Comparison of ENCODE assay signal across 11 cellular contexts in genomic region chr15:62241135-62241770, GRCh38.
DNase-seq lines count a peak whose midpoint lies in the region; TF ChIP-seq lines count a peak whose summit lies in the region.
"Had no signal": no experiment of that assay in that cellular context is flagged by ENCODE, and none has a peak within 500 bp of the region (broad histone marks: within the 10 kb centered on the region; RNA-seq: fewer than 3 reads in every experiment).

No MANE protein-coding gene starts in this region.

- H3K36me3 ChIP-seq in Loucy (ENCODE audit: insufficient read depth, low read length) (no peaks in the 10 kb centered on the region), neuronal stem cell (replicated peaks in 1 of 2; ENCODE audit: control insufficient read depth in 2 of 2, insufficient read depth in 2 of 2, low read length in 2 of 2) (no peaks in the 10 kb centered on the region), suprapubic skin (no peaks in the 10 kb centered on the region)

- no peak overlapping the region for H3K4me3 ChIP-seq in Loucy (ENCODE audit: low read length, poor library complexity, severe bottlenecking)
- no peak overlapping the region for H3K4me3 ChIP-seq in cardiac fibroblast (replicated peaks in 1 of 2; ENCODE audit: low read depth in 2 of 2, low read length in 2 of 2)
- H3K4me3 ChIP-seq in neuronal stem cell (ENCODE audit: low read length in 2 of 2), result no peak overlapping the region
- no peak overlapping the region for H3K4me3 ChIP-seq in suprapubic skin

- H3K23ac ChIP-seq in neuronal stem cell (ENCODE audit: low read depth, low read length, poor library complexity), result no peak overlapping the region

- no peaks in the 10 kb centered on the region for H3K79me2 ChIP-seq in Loucy (ENCODE audit: insufficient read depth, low read length)

- no peaks in the 10 kb centered on the region for H3F3A ChIP-seq in Loucy (ENCODE audit: low read depth)

- H4K91ac ChIP-seq in neuronal stem cell (ENCODE audit: low read depth, low read length, poor library complexity), result no peak overlapping the region

- no peak overlapping the region for H2BK5ac ChIP-seq in neuronal stem cell (ENCODE audit: low read length)

- H3K9me2 ChIP-seq in Loucy (replicated peaks; ENCODE audit: low read depth, low read length), result no peaks in the 10 kb centered on the region

- WGBS in neuronal stem cell (ENCODE audit: extremely low coverage in 2 of 2, insufficient read length in 2 of 2, insufficient replicate concordance in 1 of 2), 2 donors, result no CpG with 5 or more reads among the region's 5 CpGs
- 100% methylated on average over 2 of the region's 5 CpGs for WGBS in suprapubic skin

- H4K20me1 ChIP-seq in Loucy (ENCODE audit: insufficient read depth, low read length, poor library complexity, severe bottlenecking), result no peaks in the 10 kb centered on the region

- TF ChIP-seq CTCF in Loucy (conservative IDR thresholded peaks at IDR 0.05; ENCODE audit: low read length) (peak; percentile 57), cardiac fibroblast (IDR thresholded peaks at IDR 0.05; ENCODE audit: low read depth, low read length) (peak; percentile 46), suprapubic skin (IDR thresholded peaks at IDR 0.05) (no peak)

- no peak overlapping the region for H2BK120ac ChIP-seq in neuronal stem cell (ENCODE audit: low read depth, low read length)

- no peak overlapping the region for H3K27ac ChIP-seq in neuronal stem cell (replicated peaks; ENCODE audit: low read length)
- H3K27ac ChIP-seq in suprapubic skin, result no peak overlapping the region

- H3K9me3 ChIP-seq in Loucy (ENCODE audit: insufficient read depth, low read depth, low read length) (no peaks in the 10 kb centered on the region; the same call in 1 of the 2 replicates), neuronal stem cell (replicated peaks in 1 of 2; ENCODE audit: control insufficient read depth in 2 of 2, insufficient read depth in 1 of 2, low read depth in 1 of 2, low read length in 2 of 2) (no peaks in the 10 kb centered on the region), suprapubic skin (no peaks in the 10 kb centered on the region)

- TF ChIP-seq POLR2A in suprapubic skin (IDR thresholded peaks at IDR 0.05), result no peak

- H3K4me2 ChIP-seq in Loucy (ENCODE audit: low read depth, low read length, poor library complexity, severe bottlenecking), result no peak overlapping the region
- H3K4me2 ChIP-seq in neuronal stem cell (ENCODE audit: insufficient read depth, low read length, poor library complexity, severe bottlenecking), result no peak overlapping the region

- no peaks in the 10 kb centered on the region for H3K4me1 ChIP-seq in Loucy (ENCODE audit: insufficient read depth, low read length, poor library complexity, severe bottlenecking)
- H3K4me1 ChIP-seq in neuronal stem cell (ENCODE audit: control insufficient read depth in 2 of 2, insufficient read depth in 1 of 2, low read depth in 1 of 2, low read length in 2 of 2), result no peaks in the 10 kb centered on the region
- H3K4me1 ChIP-seq in suprapubic skin, result no peaks in the 10 kb centered on the region

- no peak overlapping the region for H2BK12ac ChIP-seq in neuronal stem cell (ENCODE audit: low read length)

- H3K9ac ChIP-seq in Loucy (ENCODE audit: low read depth, low read length, poor library complexity, severe bottlenecking), result no peak overlapping the region
- no peak overlapping the region for H3K9ac ChIP-seq in neuronal stem cell (ENCODE audit: low read depth, low read length, poor library complexity)

- no peak overlapping the region for H4K8ac ChIP-seq in neuronal stem cell (ENCODE audit: low read depth, low read length)

- peak; percentile 57 for DNase-seq in DMS 273 (lab: John Stamatoyannopoulos, UW; ENCODE audit: unreplicated experiment)
- no peak for DNase-seq in DMS 273 treated with DMSO at 0.1 percent for 48 hours (lab: John Stamatoyannopoulos, UW)
- peak in 1 of 2 donors; percentile 13 for DNase-seq in cardiac fibroblast (ENCODE audit: low read depth in 2 of 2)
- peak; percentile 5 for DNase-seq in neuronal stem cell (ENCODE audit: low spot score)
- no peak for DNase-seq in NCI-H510A (lab: John Stamatoyannopoulos, UW)
- no peak for DNase-seq in suprapubic skin (ENCODE audit: low spot score in 2 of 2)
- DNase-seq in SKM-1 treated with dmso at 0.1 percent for 144 hours (lab: John Stamatoyannopoulos, UW; ENCODE audit: unreplicated experiment), result no peak
- DNase-seq: activated CD4-positive, CD25-positive, alpha-beta regulatory T cell treated with anti-CD3 and anti-CD28 coated beads, Interleukin-2, amount 50 U/mL, for 72 hours; KG1; posterior cingulate gyrus had no signal

- no peak overlapping the region for H2BK15ac ChIP-seq in neuronal stem cell (ENCODE audit: low read length)

- H3K27me3 ChIP-seq in Loucy (ENCODE audit: insufficient read depth, low read length, poor library complexity, severe bottlenecking) (no peaks in the 10 kb centered on the region), neuronal stem cell (ENCODE audit: control insufficient read depth in 3 of 3, insufficient read depth in 3 of 3, low read depth in 1 of 3, low read length in 3 of 3) (no peaks in the 10 kb centered on the region), suprapubic skin (no peaks in the 10 kb centered on the region)

- no peak for TF ChIP-seq EP300 in suprapubic skin (IDR thresholded peaks at IDR 0.05)

- no peaks in the 10 kb centered on the region for H3K79me1 ChIP-seq in neuronal stem cell (ENCODE audit: low read depth, low read length)

- no peak overlapping the region for H3K18ac ChIP-seq in neuronal stem cell (ENCODE audit: low read length)

- no peak overlapping the region for H3K4ac ChIP-seq in neuronal stem cell (ENCODE audit: low read length)

- no peak overlapping the region for H2AK5ac ChIP-seq in neuronal stem cell (ENCODE audit: low read depth, low read length)

- H3K14ac ChIP-seq in neuronal stem cell (ENCODE audit: low read length), result no peak overlapping the region

- H2AFZ ChIP-seq in Loucy (ENCODE audit: low read length) (no peak overlapping the region), neuronal stem cell (ENCODE audit: low read length) (no peak overlapping the region)

Comparison
In these comparisons a context has a peak if more than half of its experiments do, and no peak if none do; other contexts are left out.
1. DNase-seq: peak in DMS 273 (single experiment) and neuronal stem cell (single experiment); none in DMS 273 treated with DMSO at 0.1 percent for 48 hours (single experiment), NCI-H510A (single experiment), suprapubic skin (0 of 2) and SKM-1 treated with dmso at 0.1 percent for 144 hours (single experiment).
2. CTCF ChIP-seq: peak in Loucy (single experiment) and cardiac fibroblast (single experiment); none in suprapubic skin (0 of 2).